Comparison of ENCODE assay signal across 1 cellular context in genomic region chr2:135530313-135531230, GRCh38.
A peak's percentile ranks its signal among the peaks of the same experiment; 100 is the strongest.
TF ChIP-seq lines count a peak whose summit lies in the region.

Gene ZRANB3, minus strand, starts transcription at chr2:135531218.

TF ChIP-seq in HepG2, 621 proteins besides CTCF, POLR2A, EP300 and RAD21 (continued from another document and continues in another):
- TF ChIP-seq DZIP1 (CRISPR knock-in tag; IDR thresholded peaks at IDR 0.05) (0 out of 2 replicates have a peak, but pooled peaks have one; percentile 45), ZNF552 (CRISPR knock-in tag; IDR thresholded peaks at IDR 0.05; ENCODE audit: borderline replicate concordance) (no peak), ZNF777 (CRISPR knock-in tag; IDR thresholded peaks at IDR 0.05) (0 out of 2 replicates have a peak, but pooled peaks have one; percentile 11), NR2F2 (IDR thresholded peaks at IDR 0.05; ENCODE audit: borderline replicate concordance, low read depth) (no peak), JUND (CRISPR knock-in tag; IDR thresholded peaks at IDR 0.05) (no peak), ZNF326 (CRISPR knock-in tag; IDR thresholded peaks at IDR 0.05; ENCODE audit: borderline replicate concordance) (no peak), E2F5 (CRISPR knock-in tag; conservative IDR thresholded peaks at IDR 0.05) (peak; percentile 92), ZFY (CRISPR knock-in tag; IDR thresholded peaks at IDR 0.05) (peak; percentile 80), TFE3 (CRISPR knock-in tag; IDR thresholded peaks at IDR 0.05) (no peak; the same call in none of the 2 replicates), DMAP1 (CRISPR knock-in tag; IDR thresholded peaks at IDR 0.05) (peak; percentile 69), ZNF224 (CRISPR knock-in tag; IDR thresholded peaks at IDR 0.05) (peak; percentile 75; the same call in 1 of the 2 replicates), RBAK (CRISPR knock-in tag; IDR thresholded peaks at IDR 0.05) (0 out of 2 replicates have a peak, but pooled peaks have one; percentile 35), ELF3 (CRISPR knock-in tag; IDR thresholded peaks at IDR 0.05) (no peak), ZNF574 (CRISPR knock-in tag; IDR thresholded peaks at IDR 0.05) (peak; percentile 89), ZNF577 (CRISPR knock-in tag; IDR thresholded peaks at IDR 0.05; ENCODE audit: borderline replicate concordance, low read depth) (no peak), ZNF639 (CRISPR knock-in tag; conservative IDR thresholded peaks at IDR 0.05) (no peak; the same call in 1 of the 2 replicates), ZNF576 (CRISPR knock-in tag; IDR thresholded peaks at IDR 0.05) (no peak), BCLAF1 (IDR thresholded peaks at IDR 0.05) (no peak), SAFB2 (CRISPR knock-in tag; IDR thresholded peaks at IDR 0.05; ENCODE audit: borderline replicate concordance, low read depth) (no peak; the same call in 1 of the 2 replicates), ZNF710 (CRISPR knock-in tag; IDR thresholded peaks at IDR 0.05; ENCODE audit: borderline replicate concordance) (no peak), SALL2 (CRISPR knock-in tag; IDR thresholded peaks at IDR 0.05) (no peak), EEA1 (CRISPR knock-in tag; IDR thresholded peaks at IDR 0.05; ENCODE audit: borderline replicate concordance) (no peak), ZNF672 (CRISPR knock-in tag; IDR thresholded peaks at IDR 0.05) (no peak), ZNF34 (CRISPR knock-in tag; IDR thresholded peaks at IDR 0.05; ENCODE audit: borderline replicate concordance) (0 out of 2 replicates have a peak, but pooled peaks have one; percentile 53), GMEB1 (CRISPR knock-in tag; IDR thresholded peaks at IDR 0.05; ENCODE audit: borderline replicate concordance) (peak; percentile 92), ZNF879 (CRISPR knock-in tag; IDR thresholded peaks at IDR 0.05) (no peak), ZNF362 (CRISPR knock-in tag; IDR thresholded peaks at IDR 0.05; ENCODE audit: borderline replicate concordance) (no peak), ZNF136 (CRISPR knock-in tag; IDR thresholded peaks at IDR 0.05; ENCODE audit: low read depth) (no peak; the same call in 1 of the 2 replicates), PCBP2 (optimal IDR thresholded peaks at IDR 0.05; ENCODE audit: low read depth, low read length, poor library complexity, severe bottlenecking) (no peak), ZFP41 (CRISPR knock-in tag; IDR thresholded peaks at IDR 0.05; ENCODE audit: borderline replicate concordance) (no peak), YEATS2 (CRISPR knock-in tag; IDR thresholded peaks at IDR 0.05; ENCODE audit: borderline replicate concordance) (no peak; the same call in none of the 2 replicates), FIP1L1 (IDR thresholded peaks at IDR 0.05; ENCODE audit: borderline replicate concordance, insufficient read depth, low read depth, low read length) (no peak), ZNF543 (CRISPR knock-in tag; IDR thresholded peaks at IDR 0.05) (0 out of 2 replicates have a peak, but pooled peaks have one; percentile 11), MBNL3 (CRISPR knock-in tag; conservative IDR thresholded peaks at IDR 0.05) (no peak), EZH2 (conservative IDR thresholded peaks at IDR 0.05; ENCODE audit: low read depth, low read length) (no peak), ZNF331 (CRISPR knock-in tag; IDR thresholded peaks at IDR 0.05) (peak; percentile 38; the same call in 1 of the 2 replicates), ZNF333 (CRISPR knock-in tag; IDR thresholded peaks at IDR 0.05; ENCODE audit: borderline replicate concordance) (no peak), ZNF629 (CRISPR knock-in tag; conservative IDR thresholded peaks at IDR 0.05) (no peak), ZNF24 (IDR thresholded peaks at IDR 0.05) (no peak), ZBTB43 (CRISPR knock-in tag; conservative IDR thresholded peaks at IDR 0.05) (0 out of 2 replicates have a peak, but pooled peaks have one; percentile 68), SNAPC2 (CRISPR knock-in tag; IDR thresholded peaks at IDR 0.05) (peak; percentile 23; the same call in 1 of the 2 replicates), ZNF7 (CRISPR knock-in tag; IDR thresholded peaks at IDR 0.05) (no peak), ZNF263 (CRISPR knock-in tag; IDR thresholded peaks at IDR 0.05) (0 out of 2 replicates have a peak, but pooled peaks have one; percentile 41), CC2D1A (CRISPR knock-in tag; IDR thresholded peaks at IDR 0.05) (no peak)
